ENCODE assay signal across 8 cellular contexts in genomic region chr1:155856257-155856974, GRCh38. TPM values are rescaled to one million over a fixed set of nuclear protein-coding genes. Genes with fewer than 3 reads are reported as not detected.
A peak's percentile ranks its signal among the peaks of the same experiment; 100 is the strongest.
DNase-seq lines count a peak whose midpoint lies in the region; ATAC-seq, FAIRE-seq and TF ChIP-seq lines count a peak whose summit lies in the region.

No MANE protein-coding gene starts in this region.

- intact Hi-C loops in body of pancreas (cut with DNase I) (no loop called here), transverse colon (cut with DNase I; ENCODE audit: low total_unique reads) (no loop called here)

- TF ChIP-seq POLR2A in body of pancreas (IDR thresholded peaks at IDR 0.05), result no peak
- TF ChIP-seq POLR2A in transverse colon (IDR thresholded peaks at IDR 0.05), result no peak

- H3K36me3 ChIP-seq in body of pancreas (replicated peaks in 1 of 2; ENCODE audit: insufficient read depth in 1 of 2, low read depth in 2 of 2) (peaks cover 0 to 10% of the 10 kb centered on the region in 2 donors), lung (ENCODE audit: control insufficient read depth in 2 of 2, insufficient read depth in 2 of 2, low read length in 2 of 2) (peaks cover 15 to 16% of the 10 kb centered on the region in 2 donors), transverse colon (peaks cover 0 to 30% (median 7%) of the 10 kb centered on the region in 4 donors)

- DNase-seq in activated naive CD4-positive, alpha-beta T cell treated with anti-CD3 and anti-CD28 coated beads, Interleukin-2, amount 10 ng/mL, durations not matched to agents 7 days and 5 days, result no peak
- DNase-seq in activated naive CD4-positive, alpha-beta T cell (lab: John Stamatoyannopoulos, UW), result no peak
- DNase-seq in body of pancreas (no peak), lung (ENCODE audit: low spot score) (no peak), transverse colon (no peak), urothelium cell line (ENCODE audit: low spot score) (no peak), NCI-H1930 (lab: John Stamatoyannopoulos, UW) (no peak), SIG-M5 treated with dmso at 0.1 percent for 504 hours (lab: John Stamatoyannopoulos, UW; ENCODE audit: unreplicated experiment) (no peak)

- CTCF ChIA-PET in activated naive CD4-positive, alpha-beta T cell treated with anti-CD3 and anti-CD28 coated beads, Interleukin-2, amount 10 ng/mL, durations not matched to agents 7 days and 5 days (lab: Charles Lee), result interaction anchor here (1.2 kb wide), 1 partner anchor 37 kb away, joined by 5 read pairs; no protein-coding TSS in a partner anchor

- H3K27ac Mint-ChIP-seq in activated naive CD4-positive, alpha-beta T cell treated with anti-CD3 and anti-CD28 coated beads, Interleukin-2, amount 10 ng/mL, durations not matched to agents 7 days and 5 days, result peak overlapping the region; percentile 95

- no peaks in the 10 kb centered on the region for H3K9me3 Mint-ChIP-seq in activated naive CD4-positive, alpha-beta T cell treated with anti-CD3 and anti-CD28 coated beads, Interleukin-2, amount 10 ng/mL, durations not matched to agents 7 days and 5 days

- ATAC-seq in body of pancreas (no peak), lung (ENCODE audit: insufficient read depth, low FRiP score) (no peak)

- H3K27me3 ChIP-seq in body of pancreas (no peaks in the 10 kb centered on the region), lung (ENCODE audit: control insufficient read depth, insufficient read depth) (no peaks in the 10 kb centered on the region), transverse colon (peaks cover 13% of the 10 kb centered on the region)

- TF ChIP-seq CTCF in body of pancreas (IDR thresholded peaks at IDR 0.05) (no peak), lung (IDR thresholded peaks at IDR 0.05; ENCODE audit: control extremely low read depth, extremely low read depth) (no peak), transverse colon (IDR thresholded peaks at IDR 0.05) (no peak)

- peaks cover 24% of the 10 kb centered on the region for H3K36me3 Mint-ChIP-seq in activated naive CD4-positive, alpha-beta T cell treated with anti-CD3 and anti-CD28 coated beads, Interleukin-2, amount 10 ng/mL, durations not matched to agents 7 days and 5 days

- peaks cover 73% of the 10 kb centered on the region for H3K4me1 Mint-ChIP-seq in activated naive CD4-positive, alpha-beta T cell treated with anti-CD3 and anti-CD28 coated beads, Interleukin-2, amount 10 ng/mL, durations not matched to agents 7 days and 5 days

- H3K4me3 ChIP-seq in body of pancreas, result peak overlapping the region; percentile 32 to 70
- H3K4me3 ChIP-seq in lung, result peak overlapping the region; percentile 85
- H3K4me3 ChIP-seq in transverse colon, result peak overlapping the region; percentile 34 to 84 (median 58)

- in situ Hi-C loops in transverse colon (cut with MboI; ENCODE audit: low pct_ligation_motif_present in 1 of 4, low pct_unique_long_range_greater_than_20kb in 1 of 4, low sequenced_read_pairs in 3 of 4), result no loop called here

- H3K4me3 Mint-ChIP-seq in activated naive CD4-positive, alpha-beta T cell treated with anti-CD3 and anti-CD28 coated beads, Interleukin-2, amount 10 ng/mL, durations not matched to agents 7 days and 5 days, result peak overlapping the region; percentile 90

- 41 to 48% methylated on average over 20 of the region's 20 CpGs for WGBS in body of pancreas, 2 donors
- WGBS in lung, 2 donors, result 52 to 58% methylated on average over 20 of the region's 20 CpGs
- WGBS in transverse colon (ENCODE audit: low coverage in 1 of 2), 2 donors, result 47 to 56% methylated on average over 8 to 20 of the region's 20 CpGs

- H3K27me3 Mint-ChIP-seq in activated naive CD4-positive, alpha-beta T cell treated with anti-CD3 and anti-CD28 coated beads, Interleukin-2, amount 10 ng/mL, durations not matched to agents 7 days and 5 days, result peaks cover 18% of the 10 kb centered on the region

- no peak for TF ChIP-seq EP300 in transverse colon (IDR thresholded peaks at IDR 0.05; ENCODE audit: low read depth)

- H3K9me3 ChIP-seq in body of pancreas (no peaks in the 10 kb centered on the region), lung (ENCODE audit: control insufficient read depth in 2 of 2, insufficient read depth in 1 of 2, low read length in 1 of 2) (no peaks in the 10 kb centered on the region), transverse colon (no peaks in the 10 kb centered on the region)

- H3K27ac ChIP-seq in body of pancreas (peak overlapping the region; percentile 34 to 84 (median 66)), lung (ENCODE audit: low read depth in 1 of 2, low read length in 1 of 2) (peak overlapping the region; percentile 82 to 87), transverse colon (peak overlapping the region; percentile 67 to 92 (median 90))

- no peak for FAIRE-seq in urothelium cell line (lab: Jason Lieb, UNC)

- H3K4me1 ChIP-seq in body of pancreas, result peaks cover 30% of the 10 kb centered on the region
- peaks cover 5 to 8% of the 10 kb centered on the region in 2 donors for H3K4me1 ChIP-seq in lung (ENCODE audit: control insufficient read depth in 2 of 2, insufficient read depth in 2 of 2, low read length in 2 of 2)
- peaks cover 0 to 36% (median 24%) of the 10 kb centered on the region in 4 donors for H3K4me1 ChIP-seq in transverse colon

RNA-seq across cellular contexts. Expression of gene GON4L, which starts 0.6 kb away (rescaled TPM):
- total RNA-seq in body of pancreas, result 10 to 100 TPM; 26.7 to 44.4 TPM
- 10 to 100 TPM; 46.1 to 61.4 TPM for total RNA-seq in lung
- polyA plus RNA-seq in lung, result 10 to 100 TPM; 16.2 to 18.6 TPM
- total RNA-seq in transverse colon, result 10 to 100 TPM; 36.3 to 75.6 (median 45.6) TPM

RNA-seq across cellular contexts. Expression of gene SYT11, which starts 3.0 kb away (rescaled TPM):
- 1 to 10 TPM; 1.3 to 5.4 TPM for total RNA-seq in body of pancreas
- total RNA-seq in lung, result 10 to 100 TPM in 1 of 2 donors, 1 to 10 TPM in 1; 9.0 to 22.4 TPM
- polyA plus RNA-seq in lung, result 1 to 10 TPM in 1 of 2 donors, under 1 TPM in 1; 0.91 to 7.3 TPM
- total RNA-seq in transverse colon, result 1 to 10 TPM; 2.2 to 5.9 (median 3.6) TPM

RNA-seq across cellular contexts. Expression of gene RIT1, which starts 54.7 kb away (rescaled TPM):
- total RNA-seq in body of pancreas (10 to 100 TPM in 1 of 2 donors, 1 to 10 TPM in 1; 6.9 to 16.1 TPM), lung (10 to 100 TPM; 43.6 to 58.2 TPM), transverse colon (10 to 100 TPM in 3 of 4 donors, 1 to 10 TPM in 1; 6.4 to 23.7 (median 17.0) TPM)
- 10 to 100 TPM; 15.8 to 41.4 TPM for polyA plus RNA-seq in lung
